In genomic region chr17:58120195-58120822, GRCh38 we compare ENCODE assay signal across 1 cellular context.
A peak's percentile ranks its signal among the peaks of the same experiment; 100 is the strongest.
TF ChIP-seq lines count a peak whose summit lies in the region.

No MANE protein-coding gene starts in this region.

TF ChIP-seq in HepG2, 621 proteins besides CTCF, POLR2A, EP300 and RAD21 (continued from another document and continues in another):
- TF ChIP-seq MBNL3 (CRISPR knock-in tag; conservative IDR thresholded peaks at IDR 0.05) (no peak), RARA (CRISPR knock-in tag; IDR thresholded peaks at IDR 0.05) (peak; percentile 62), CAMTA2 (CRISPR knock-in tag; IDR thresholded peaks at IDR 0.05; ENCODE audit: borderline replicate concordance) (no peak), ZNF280D (CRISPR knock-in tag; IDR thresholded peaks at IDR 0.05) (0 out of 2 replicates have a peak, but pooled peaks have one; percentile 32), MXI1 (IDR thresholded peaks at IDR 0.05; ENCODE audit: borderline replicate concordance, low read depth, low read length) (no peak), USF2 (IDR thresholded peaks at IDR 0.05; ENCODE audit: low read depth, low read length) (no peak), USF2 (CRISPR knock-in tag; IDR thresholded peaks at IDR 0.05; ENCODE audit: borderline replicate concordance) (no peak), ZNF737 (CRISPR knock-in tag; IDR thresholded peaks at IDR 0.05; ENCODE audit: borderline replicate concordance) (no peak), ZFP37 (CRISPR knock-in tag; IDR thresholded peaks at IDR 0.05; ENCODE audit: borderline replicate concordance) (peak; percentile 85; the same call in 1 of the 2 replicates), ZFP36L2 (CRISPR knock-in tag; IDR thresholded peaks at IDR 0.05) (peak; percentile 95), CHCHD3 (CRISPR knock-in tag; IDR thresholded peaks at IDR 0.05) (no peak), ZNF34 (CRISPR knock-in tag; IDR thresholded peaks at IDR 0.05; ENCODE audit: borderline replicate concordance) (no peak), ZNF687 (CRISPR knock-in tag; IDR thresholded peaks at IDR 0.05) (no peak), EED (CRISPR knock-in tag; IDR thresholded peaks at IDR 0.05) (no peak; the same call in 1 of the 2 replicates), FOXO4 (CRISPR knock-in tag; conservative IDR thresholded peaks at IDR 0.05) (no peak), ZBTB7B (CRISPR knock-in tag; IDR thresholded peaks at IDR 0.05) (0 out of 2 replicates have a peak, but pooled peaks have one; percentile 26), ZNF225 (CRISPR knock-in tag; IDR thresholded peaks at IDR 0.05) (no peak; the same call in 1 of the 2 replicates), HCFC1 (IDR thresholded peaks at IDR 0.05; ENCODE audit: low read depth, low read length) (no peak), ZNF704 (CRISPR knock-in tag; IDR thresholded peaks at IDR 0.05; ENCODE audit: borderline replicate concordance) (no peak), ZNF776 (CRISPR knock-in tag; IDR thresholded peaks at IDR 0.05) (no peak), ONECUT2 (CRISPR knock-in tag; IDR thresholded peaks at IDR 0.05) (no peak), E2F1 (CRISPR knock-in tag; IDR thresholded peaks at IDR 0.05) (no peak), AKNA (CRISPR knock-in tag; IDR thresholded peaks at IDR 0.05; ENCODE audit: borderline replicate concordance) (peak; percentile 70; the same call in 1 of the 2 replicates), SMC3 (IDR thresholded peaks at IDR 0.05; ENCODE audit: low read length) (no peak), ZNF790 (CRISPR knock-in tag; IDR thresholded peaks at IDR 0.05; ENCODE audit: borderline replicate concordance) (no peak), ZNF354B (CRISPR knock-in tag; IDR thresholded peaks at IDR 0.05) (no peak), YY1 (IDR thresholded peaks at IDR 0.05; ENCODE audit: insufficient read depth, insufficient replicate concordance, low read depth, low read length) (no peak), MAZ (IDR thresholded peaks at IDR 0.05; ENCODE audit: borderline replicate concordance, low read depth, low read length) (no peak), MAZ (CRISPR knock-in tag; IDR thresholded peaks at IDR 0.05; ENCODE audit: low read depth) (0 out of 2 replicates have a peak, but pooled peaks have one; percentile 54), ZNF652 (CRISPR knock-in tag; IDR thresholded peaks at IDR 0.05; ENCODE audit: borderline replicate concordance, low read depth) (no peak), MZF1 (CRISPR knock-in tag; IDR thresholded peaks at IDR 0.05; ENCODE audit: borderline replicate concordance) (no peak), GLMP (CRISPR knock-in tag; IDR thresholded peaks at IDR 0.05; ENCODE audit: borderline replicate concordance) (no peak), KLF11 (CRISPR knock-in tag; IDR thresholded peaks at IDR 0.05) (peak; percentile 96), SETDB1 (CRISPR knock-in tag; IDR thresholded peaks at IDR 0.05; ENCODE audit: borderline replicate concordance) (no peak), ZNF296 (CRISPR knock-in tag; conservative IDR thresholded peaks at IDR 0.05) (no peak), ZNF549 (CRISPR knock-in tag; IDR thresholded peaks at IDR 0.05) (no peak), TMF1 (CRISPR knock-in tag; IDR thresholded peaks at IDR 0.05; ENCODE audit: low read depth) (0 out of 2 replicates have a peak, but pooled peaks have one; percentile 43), HDAC1 (CRISPR knock-in tag; IDR thresholded peaks at IDR 0.05) (peak; percentile 45; the same call in 1 of the 2 replicates), SRY (CRISPR knock-in tag; IDR thresholded peaks at IDR 0.05) (peak; percentile 87; the same call in 1 of the 2 replicates), FOXC1 (CRISPR knock-in tag; IDR thresholded peaks at IDR 0.05; ENCODE audit: borderline replicate concordance) (peak; percentile 49; the same call in 1 of the 2 replicates), ZBTB25 (CRISPR knock-in tag; IDR thresholded peaks at IDR 0.05) (peak; percentile 93), SRSF4 (IDR thresholded peaks at IDR 0.05; ENCODE audit: low read depth, low read length, poor library complexity, severe bottlenecking) (no peak)
